Comparison of ENCODE assay signal across 13 cellular contexts in genomic region chr15:79834496-79834895, GRCh38.
DNase-seq lines count a peak whose midpoint lies in the region; ATAC-seq lines count a peak whose summit lies in the region.
"Had no signal": no experiment of that assay in that cellular context is flagged by ENCODE, and none has a peak within 500 bp of the region (broad histone marks: within the 10 kb centered on the region; RNA-seq: fewer than 3 reads in every experiment).

No MANE protein-coding gene starts in this region.

- no peaks in the 10 kb centered on the region; the same call in 1 of the 2 replicates for H3K36me3 ChIP-seq in MG63

- H3K27me3 ChIP-seq in MG63: no peaks in the 10 kb centered on the region
- H3K27me3 ChIP-seq: foreskin keratinocyte, right lobe of liver had no signal

- H3K9me3 ChIP-seq in MG63: no peaks in the 10 kb centered on the region
- H3K9me3 ChIP-seq: right lobe of liver had no signal

- DNase-seq in COLO668 (lab: John Stamatoyannopoulos, UW; ENCODE audit: unreplicated experiment) (peak; percentile 51), Kasumi-1 (lab: John Stamatoyannopoulos, UW) (peak; percentile 15 to 34), NCI-H345 (lab: John Stamatoyannopoulos, UW) (peak; percentile 60), kidney tubule cell (ENCODE audit: low spot score) (peak; percentile 74), GM19240 (ENCODE audit: insufficient read length, low spot score) (no peak), MG63 (no peak)
- DNase-seq: activated CD4-positive, alpha-beta memory T cell treated with anti-CD3 and anti-CD28 coated beads, Interleukin-2, amount 10 ng/mL, durations not matched to agents 7 days and 5 days; foreskin keratinocyte; MM.1S; right lobe of liver; stimulated activated CD4-positive, alpha-beta T cell treated with anti-CD3 and anti-CD28 coated beads, Interleukin-4, amount 100 ng/mL, for 1 hour had no signal

- no peak overlapping the region for H3K4me3 ChIP-seq in MG63
- H3K4me3 ChIP-seq: right lobe of liver had no signal

- no peak for ATAC-seq in GM18517 (IDR thresholded peaks at IDR 0.05; ENCODE audit: unreplicated experiment)
- no peak for ATAC-seq in HG02884 (IDR thresholded peaks at IDR 0.05; ENCODE audit: unreplicated experiment)
- ATAC-seq: foreskin keratinocyte had no signal

Comparison
In these comparisons a context has a peak if more than half of its experiments do, and no peak if none do; other contexts are left out.
1. DNase-seq: peak in COLO668 (single experiment), Kasumi-1 (2 of 2), NCI-H345 (single experiment) and kidney tubule cell (single experiment); none in GM19240 (single experiment) and MG63 (single experiment).